12 cellular contexts compared by ENCODE assay signal in genomic region chr15:90211009-90211408, GRCh38. TPM values are rescaled to one million over a fixed set of nuclear protein-coding genes. Genes with fewer than 3 reads are reported as not detected.
A peak's percentile ranks its signal among the peaks of the same experiment; 100 is the strongest.
DNase-seq lines count a peak whose midpoint lies in the region; ATAC-seq, FAIRE-seq and TF ChIP-seq lines count a peak whose summit lies in the region.
"Had no signal": no experiment of that assay in that cellular context is flagged by ENCODE, and none has a peak within 500 bp of the region (broad histone marks: within the 10 kb centered on the region; RNA-seq: fewer than 3 reads in every experiment).

No MANE protein-coding gene starts in this region.

- DNase-seq in PC-3 (no peak), MCF 10A (ENCODE audit: unreplicated experiment) (peak; percentile 35), memory B cell (ENCODE audit: low spot score in 2 of 2) (no peak), D721Med (ENCODE audit: insufficient read length, low spot score) (no peak), hepatic stellate cell (ENCODE audit: low spot score) (no peak)
- no peak for DNase-seq in stimulated activated naive B cell treated with anti-CD40 and anti-IgM and Interleukin-4, amounts not matched to agents 10 μg/mL and 1 μg/mL and 100 μg/mL, for 72 hours
- no peak for DNase-seq in stimulated activated CD4-positive, alpha-beta T cell treated with anti-CD3 and anti-CD28 coated beads, Interleukin-2, amount 100 ng/mL, for 24 hours
- DNase-seq: activated T-cell treated with anti-CD3 and anti-CD28 coated beads for 4 hours, NCI-H1105 treated with DMSO at 0.1 percent for 48 hours, NCI-H774 had no signal

- H3K9me3 ChIP-seq in PC-3 (ENCODE audit: low read length): no peaks in the 10 kb centered on the region

- POLR2A ChIA-PET in PC-3 (lab: Charles Lee; ENCODE audit: unreplicated experiment) (interaction anchor here (1.1 kb wide), 1 partner anchor 23 kb away, joined by 5 read pairs; the partner anchor contains the start of genes CIB1 and GDPGP1), MCF 10A (lab: Yijun Ruan, JAX) (interaction anchor here (0.8 to 7.0 kb wide), 5 partner anchors 10 to 45 kb away, joined by 5 to 99 read pairs (median 66); partner anchors contain the start of genes CIB1, GDPGP1 and SEMA4B)

- BruUV-seq in PC-3 (replicated peaks; lab: Mats Ljungman, UMichigan): no TSS peak
- BruUV-seq in MCF 10A (replicated peaks; lab: Mats Ljungman, UMichigan): no TSS peak

- H3K9me3 Mint-ChIP-seq in MCF 10A (ENCODE audit: unreplicated experiment) (no peaks in the 10 kb centered on the region), memory B cell (no peaks in the 10 kb centered on the region)
- H3K9me3 Mint-ChIP-seq in stimulated activated naive B cell treated with anti-CD40 and anti-IgM and Interleukin-4, amounts not matched to agents 10 μg/mL and 1 μg/mL and 100 μg/mL, for 72 hours: no peaks in the 10 kb centered on the region

- H3K4me1 Mint-ChIP-seq in MCF 10A (ENCODE audit: insufficient read depth, unreplicated experiment) (peaks cover 46% of the 10 kb centered on the region), memory B cell (peaks cover 69% of the 10 kb centered on the region)
- peaks cover 63 to 88% of the 10 kb centered on the region in 2 donors for H3K4me1 Mint-ChIP-seq in stimulated activated naive B cell treated with anti-CD40 and anti-IgM and Interleukin-4, amounts not matched to agents 10 μg/mL and 1 μg/mL and 100 μg/mL, for 72 hours

- peak overlapping the region; percentile 62 for H3K4me2 ChIP-seq in PC-3 (ENCODE audit: low read length)

- H3K27ac ChIP-seq in PC-3 (ENCODE audit: low read length): peak overlapping the region; percentile 98

- peaks cover 7% of the 10 kb centered on the region; the same call in 1 of the 2 replicates for H4K20me1 ChIP-seq in PC-3 (ENCODE audit: low read length)

- H3K9me2 ChIP-seq in PC-3 (replicated peaks; ENCODE audit: low read length): no peaks in the 10 kb centered on the region

- H3K36me3 Mint-ChIP-seq in MCF 10A (ENCODE audit: insufficient read depth, unreplicated experiment) (peaks cover 42% of the 10 kb centered on the region), memory B cell (peaks cover 47% of the 10 kb centered on the region)
- H3K36me3 Mint-ChIP-seq in stimulated activated naive B cell treated with anti-CD40 and anti-IgM and Interleukin-4, amounts not matched to agents 10 μg/mL and 1 μg/mL and 100 μg/mL, for 72 hours: peaks cover 8 to 25% of the 10 kb centered on the region in 2 donors

- peaks cover 47% of the 10 kb centered on the region for H3K36me3 ChIP-seq in PC-3 (ENCODE audit: low read depth, low read length)

- H3K27ac Mint-ChIP-seq in MCF 10A (ENCODE audit: low read depth, unreplicated experiment): peak overlapping the region; percentile 91
- H3K27ac Mint-ChIP-seq in memory B cell: peak overlapping the region; percentile 91
- peak overlapping the region; percentile 97 for H3K27ac Mint-ChIP-seq in stimulated activated naive B cell treated with anti-CD40 and anti-IgM and Interleukin-4, amounts not matched to agents 10 μg/mL and 1 μg/mL and 100 μg/mL, for 72 hours

- H3K27me3 Mint-ChIP-seq in MCF 10A (ENCODE audit: insufficient read depth, unreplicated experiment) (no peaks in the 10 kb centered on the region), memory B cell (no peaks in the 10 kb centered on the region)
- H3K27me3 Mint-ChIP-seq in stimulated activated naive B cell treated with anti-CD40 and anti-IgM and Interleukin-4, amounts not matched to agents 10 μg/mL and 1 μg/mL and 100 μg/mL, for 72 hours: no peaks in the 10 kb centered on the region

- peaks cover 92% of the 10 kb centered on the region for H3K79me2 ChIP-seq in PC-3 (ENCODE audit: low read length)

- intact Hi-C loops in PC-3 (cut with micrococcal nuclease): no loop called here
- intact Hi-C loops in MCF 10A (cut with micrococcal nuclease): no loop called here

- peaks cover 7% of the 10 kb centered on the region for H3F3A ChIP-seq in PC-3 (ENCODE audit: low read length, unreplicated experiment)

- H2AFZ ChIP-seq in PC-3 (ENCODE audit: low read length): no peak overlapping the region

- peaks cover 51% of the 10 kb centered on the region for H3K4me1 ChIP-seq in PC-3 (ENCODE audit: insufficient read depth, low read length)

- no peak for FAIRE-seq in D721Med (lab: Jason Lieb, UNC)

- ATAC-seq in PC-3 (no peak; the same call in none of the 2 replicates), memory B cell (ENCODE audit: low read depth) (no peak), GM21529 (IDR thresholded peaks at IDR 0.05; ENCODE audit: unreplicated experiment) (no peak)
- ATAC-seq in stimulated activated naive B cell treated with anti-CD40 and anti-IgM and Interleukin-4, amounts not matched to agents 10 μg/mL and 1 μg/mL and 100 μg/mL, for 72 hours (replicated peaks): no peak

- H3K27me3 ChIP-seq in PC-3 (ENCODE audit: low read length): no peaks in the 10 kb centered on the region

- peak overlapping the region; percentile 1 for H3K4me3 Mint-ChIP-seq in MCF 10A (ENCODE audit: unreplicated experiment)
- H3K4me3 Mint-ChIP-seq in memory B cell: peak overlapping the region; percentile 65
- H3K4me3 Mint-ChIP-seq in stimulated activated naive B cell treated with anti-CD40 and anti-IgM and Interleukin-4, amounts not matched to agents 10 μg/mL and 1 μg/mL and 100 μg/mL, for 72 hours: peak overlapping the region in 1 of 2 donors; percentile 56

- CTCF ChIA-PET in PC-3 (lab: Charles Lee) (interaction anchor here (1.1 kb wide), 1 partner anchor 10 kb away, joined by 4 read pairs; no protein-coding TSS in a partner anchor), MCF 10A (lab: Yijun Ruan, JAX) (interaction anchor here (2.7 kb wide), 1 partner anchor 44 kb away, joined by 13 read pairs; no protein-coding TSS in a partner anchor)

- H3K9ac ChIP-seq in PC-3 (ENCODE audit: low read length): peak overlapping the region; percentile 96

- no peak for TF ChIP-seq CTCF in PC-3 (conservative IDR thresholded peaks at IDR 0.05; ENCODE audit: low read depth, low read length)
- TF ChIP-seq CTCF in MCF 10A (IDR thresholded peaks at IDR 0.05; ENCODE audit: unreplicated experiment): no peak
- TF ChIP-seq CTCF in D721Med (IDR thresholded peaks at IDR 0.05; ENCODE audit: insufficient read depth, missing control alignments): no peak

- H3K4me3 ChIP-seq in PC-3 (ENCODE audit: low read length): peak overlapping the region; percentile 24; the same call in 1 of the 2 replicates

RNA-seq across cellular contexts. Expression of gene SEMA4B, which starts 9.9 kb away (rescaled TPM):
- 114 and 175 TPM in 2 replicates for total RNA-seq in PC-3 (2014; rRNA removed)
- 38.6 and 46.4 TPM in 2 replicates for total RNA-seq in MCF 10A (2022)

RNA-seq across cellular contexts. Expression of gene CIB1, which starts 22.7 kb away (rescaled TPM):
- 83.7 and 85.8 TPM in 2 replicates for total RNA-seq in PC-3 (2014; rRNA removed)
- total RNA-seq in MCF 10A (2022): 45.6 and 50.5 TPM in 2 replicates

RNA-seq across cellular contexts. Expression of gene GDPGP1, which starts 23.0 kb away (rescaled TPM):
- total RNA-seq in PC-3 (2014; rRNA removed) (6.6 and 11.0 TPM in 2 replicates), MCF 10A (2022) (3.4 and 6.6 TPM in 2 replicates)

RNA-seq across cellular contexts. Expression of gene TTLL13, which starts 38.3 kb away (rescaled TPM):
- total RNA-seq in PC-3 (2014; rRNA removed) (not detected in 2 replicates), MCF 10A (2022) (0.47 TPM in 1 of 2 replicates, not detected in the other)
- total RNA-seq: aorta had no signal

RNA-seq across cellular contexts. Expression of gene NGRN, which starts 54.5 kb away (rescaled TPM):
- total RNA-seq in PC-3 (2014; rRNA removed): 99.3 and 114 TPM in 2 replicates
- total RNA-seq in MCF 10A (2022): 70.5 and 77.0 TPM in 2 replicates
